37 cellular contexts compared by ENCODE assay signal in genomic region chr5:75818661-75819060, GRCh38.
"Had no signal": no experiment of that assay in that cellular context is flagged by ENCODE, and none has a peak within 500 bp of the region (broad histone marks: within the 10 kb centered on the region; RNA-seq: fewer than 3 reads in every experiment).

No MANE protein-coding gene starts in this region.

- H3K27me3 ChIP-seq: adrenal gland, body of pancreas, brain microvascular endothelial cell, breast epithelium, cardiac muscle cell had no signal

- H3K4me3 ChIP-seq: adrenal gland, body of pancreas, breast epithelium, cardiac muscle cell had no signal

- DNase-seq: activated B cell treated with CpG ODN at 0.5 μM for 24 hours; activated CD4-positive, alpha-beta memory T cell treated with anti-CD3 and anti-CD28 coated beads for 36 hours; activated CD4-positive, alpha-beta T cell treated with anti-CD3 and anti-CD28 coated beads for 4 hours; activated CD4-positive, alpha-beta T cell treated with anti-CD3 and anti-CD28 coated beads, Interleukin-2, amount 10 ng/mL, durations not matched to agents 24 days and 14 days; activated CD4-positive, alpha-beta T cell treated with anti-CD3 and anti-CD28 coated beads, Interleukin-2, amount 50 U/mL, for 1 hour; activated CD4-positive, alpha-beta T cell treated with anti-CD3 and anti-CD28 coated beads, Interleukin-2, amount 50 U/mL, for 4 hours; activated CD4-positive, CD25-positive, alpha-beta regulatory T cell treated with anti-CD3 and anti-CD28 coated beads, Interleukin-2, amount 50 U/mL, for 72 hours; activated CD8-positive, alpha-beta memory T cell treated with anti-CD3 and anti-CD28 coated beads, Interleukin-2, amount 50 U/mL, for 4 hours; activated CD8-positive, alpha-beta T cell treated with anti-CD3 and anti-CD28 coated beads for 36 hours; activated effector memory CD4-positive, alpha-beta T cell treated with anti-CD3 and anti-CD28 coated beads, Interleukin-2, amount 50 U/mL, for 16 hours; activated gamma-delta T cell treated with Interleukin-2 at 50 U/mL for 16 hours; activated naive CD4-positive, alpha-beta T cell; activated naive CD4-positive, alpha-beta T cell treated with anti-CD3 and anti-CD28 coated beads for 36 hours; activated naive CD4-positive, alpha-beta T cell treated with anti-CD3 and anti-CD28 coated beads, Interleukin-2, amount 50 U/mL, for 16 hours; activated naive CD8-positive, alpha-beta T cell treated with anti-CD3 and anti-CD28 coated beads for 36 hours; activated T-cell treated with anti-CD3 and anti-CD28 coated beads for 4 hours; activated T-cell treated with anti-CD3 and anti-CD28 coated beads, Interleukin-2, amount 50 U/mL, for 1 hour; activated T-cell treated with anti-CD3 and anti-CD28 coated beads, Interleukin-2, amount 50 U/mL, for 4 hours; activated T-cell treated with anti-CD3 and anti-CD28 coated beads, Interleukin-2, amount 50 U/mL, for 72 hours; adrenal gland; amniotic stem cell; aorta; body of pancreas; brain microvascular endothelial cell; cerebellar nuclear complex; T-helper 1 cell; T-helper 2 cell; T-helper 9 cell had no signal

- H3K27ac ChIP-seq: adrenal gland, body of pancreas, brain microvascular endothelial cell, breast epithelium, cardiac muscle cell, VCaP had no signal

- H3K9me3 Mint-ChIP-seq: activated CD4-positive, alpha-beta memory T cell treated with anti-CD3 and anti-CD28 coated beads for 36 hours; activated CD4-positive, alpha-beta T cell treated with anti-CD3 and anti-CD28 coated beads, Interleukin-2, amount 10 ng/mL, durations not matched to agents 24 days and 14 days; activated T-helper 1 cell treated with anti-CD3 and anti-CD28 coated beads, Interleukin-12 subunit alpha, Interleukin-12 subunit beta, Interleukin-2, Interleukin-4 antibody, amounts not matched to agents 30 ng/mL and 10 ng/mL and 1 ng/mL, durations not matched to agents 14 hours and 24 hours and 36 hours; activated T-helper 17 cell treated with anti-CD3 and anti-CD28 coated beads, Interleukin-2, amount 50 U/mL, for 72 hours; central memory CD8-positive, alpha-beta T cell; T-helper 1 cell treated with Interleukin-12 subunit alpha and Interleukin-12 subunit beta and Interleukin-4 antibody, amounts not matched to agents 30 μg/mL and 1 μg/mL, for 36 hours; T-helper 2 cell treated with Interferon-gamma antibody and Interleukin-4, amounts not matched to agents 5 μg/mL and 100 μg/mL, for 36 hours had no signal

- H3K4me3 Mint-ChIP-seq: activated B cell treated with CpG ODN at 0.5 μM for 24 hours; activated CD4-positive, alpha-beta memory T cell treated with anti-CD3 and anti-CD28 coated beads for 36 hours; activated CD4-positive, alpha-beta T cell treated with anti-CD3 and anti-CD28 coated beads, Interleukin-2, amount 10 ng/mL, durations not matched to agents 24 days and 14 days; activated CD8-positive, alpha-beta T cell treated with anti-CD3 and anti-CD28 coated beads for 36 hours; activated naive CD4-positive, alpha-beta T cell treated with anti-CD3 and anti-CD28 coated beads for 36 hours; activated naive CD8-positive, alpha-beta T cell treated with anti-CD3 and anti-CD28 coated beads for 36 hours; activated T-cell treated with anti-CD3 and anti-CD28 coated beads, Interleukin-2, amount 50 U/mL, for 4 hours; activated T-cell treated with anti-CD3 and anti-CD28 coated beads, Interleukin-2, amount 50 U/mL, for 72 hours; activated T-helper 1 cell treated with anti-CD3 and anti-CD28 coated beads, Interleukin-12 subunit alpha, Interleukin-12 subunit beta, Interleukin-2, Interleukin-4 antibody, amounts not matched to agents 30 ng/mL and 10 ng/mL and 1 ng/mL, durations not matched to agents 14 hours and 24 hours and 36 hours; activated T-helper 17 cell treated with anti-CD3 and anti-CD28 coated beads, Interleukin-2, amount 50 U/mL, for 72 hours; central memory CD8-positive, alpha-beta T cell; T-helper 1 cell treated with Interleukin-12 subunit alpha and Interleukin-12 subunit beta and Interleukin-4 antibody, amounts not matched to agents 30 μg/mL and 1 μg/mL, for 36 hours; T-helper 2 cell treated with Interferon-gamma antibody and Interleukin-4, amounts not matched to agents 5 μg/mL and 100 μg/mL, for 36 hours had no signal

- H3K9me3 ChIP-seq: adrenal gland, body of pancreas had no signal

- H3K36me3 Mint-ChIP-seq: activated CD4-positive, alpha-beta memory T cell treated with anti-CD3 and anti-CD28 coated beads for 36 hours; activated naive CD8-positive, alpha-beta T cell treated with anti-CD3 and anti-CD28 coated beads for 36 hours had no signal

- H3K4me1 Mint-ChIP-seq: activated CD4-positive, alpha-beta T cell treated with anti-CD3 and anti-CD28 coated beads, Interleukin-2, amount 10 ng/mL, durations not matched to agents 24 days and 14 days; activated naive CD8-positive, alpha-beta T cell treated with anti-CD3 and anti-CD28 coated beads for 36 hours; activated T-helper 17 cell treated with anti-CD3 and anti-CD28 coated beads, Interleukin-2, amount 50 U/mL, for 72 hours; central memory CD8-positive, alpha-beta T cell had no signal

- H3K27ac Mint-ChIP-seq: activated B cell treated with CpG ODN at 0.5 μM for 24 hours; activated CD4-positive, alpha-beta memory T cell treated with anti-CD3 and anti-CD28 coated beads for 36 hours; activated CD4-positive, alpha-beta T cell treated with anti-CD3 and anti-CD28 coated beads, Interleukin-2, amount 10 ng/mL, durations not matched to agents 24 days and 14 days; activated CD8-positive, alpha-beta T cell treated with anti-CD3 and anti-CD28 coated beads for 36 hours; activated naive CD4-positive, alpha-beta T cell treated with anti-CD3 and anti-CD28 coated beads for 36 hours; activated naive CD4-positive, alpha-beta T cell treated with anti-CD3 and anti-CD28 coated beads, Interleukin-2, amount 50 U/mL, for 72 hours; activated naive CD8-positive, alpha-beta T cell treated with anti-CD3 and anti-CD28 coated beads for 36 hours; activated T-cell treated with anti-CD3 and anti-CD28 coated beads, Interleukin-2, amount 50 U/mL, for 72 hours; activated T-helper 1 cell treated with anti-CD3 and anti-CD28 coated beads, Interleukin-12 subunit alpha, Interleukin-12 subunit beta, Interleukin-2, Interleukin-4 antibody, amounts not matched to agents 30 ng/mL and 10 ng/mL and 1 ng/mL, durations not matched to agents 14 hours and 24 hours and 36 hours; activated T-helper 17 cell treated with anti-CD3 and anti-CD28 coated beads, Interleukin-2, amount 50 U/mL, for 72 hours; T-helper 1 cell treated with Interleukin-12 subunit alpha and Interleukin-12 subunit beta and Interleukin-4 antibody, amounts not matched to agents 30 μg/mL and 1 μg/mL, for 36 hours; T-helper 2 cell treated with Interferon-gamma antibody and Interleukin-4, amounts not matched to agents 5 μg/mL and 100 μg/mL, for 36 hours had no signal

- H3K36me3 ChIP-seq: adrenal gland, brain microvascular endothelial cell, breast epithelium, cardiac muscle cell had no signal
